Comparison of ENCODE assay signal across 16 cellular contexts in the genomic region with DNA sequence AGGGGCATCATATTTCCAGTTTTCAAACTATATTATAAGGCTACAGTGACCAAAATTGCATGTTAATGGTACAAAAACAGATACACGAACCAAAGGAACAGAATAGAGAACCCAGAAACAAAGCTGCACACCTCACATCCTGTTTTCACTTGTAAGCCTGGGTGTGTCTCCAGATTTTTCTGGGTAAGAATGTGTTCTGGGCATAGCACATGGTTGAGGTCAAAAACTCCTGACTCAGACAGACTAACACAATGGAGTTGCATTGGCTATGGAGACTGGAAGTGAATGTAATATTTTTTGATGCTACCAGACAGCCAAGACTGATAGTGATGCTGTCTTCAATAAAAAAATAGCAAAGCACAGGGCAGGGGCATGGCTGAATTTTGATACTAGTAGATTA.
A peak's percentile ranks its signal among the peaks of the same experiment; 100 is the strongest.
DNase-seq lines count a peak whose midpoint lies in the region; ATAC-seq and TF ChIP-seq lines count a peak whose summit lies in the region.
"Had no signal": no experiment of that assay in that cellular context is flagged by ENCODE, and none has a peak within 500 bp of the region (broad histone marks: within the 10 kb centered on the region; RNA-seq: fewer than 3 reads in every experiment).

No MANE protein-coding gene starts in this region.

- H3K9me3 ChIP-seq in MM.1S (replicated peaks; ENCODE audit: insufficient read depth, low read length): no peaks in the 10 kb centered on the region

- ATAC-seq in GM21576 (IDR thresholded peaks at IDR 0.05; ENCODE audit: unreplicated experiment): no peak
- ATAC-seq: GM12878 had no signal

- H4K20me1 ChIP-seq in MM.1S (ENCODE audit: insufficient read depth, low read length): no peaks in the 10 kb centered on the region

- TF ChIP-seq CTCF in MM.1S (IDR thresholded peaks at IDR 0.05; ENCODE audit: low read length): no peak
- TF ChIP-seq CTCF in fibroblast of pulmonary artery (IDR thresholded peaks at IDR 0.05; ENCODE audit: low read length, missing control alignments): no peak

- H3K4me3 ChIP-seq in MM.1S (ENCODE audit: low read length) (no peak overlapping the region), fibroblast of pulmonary artery (replicated peaks; ENCODE audit: low read depth, low read length) (no peak overlapping the region)
- H3K4me3 ChIP-seq: GM12878 had no signal

- H3F3A ChIP-seq in MM.1S (ENCODE audit: insufficient read depth, low read length): no peaks in the 10 kb centered on the region

- H3K27me3 ChIP-seq in MM.1S (replicated peaks; ENCODE audit: insufficient read depth, low read length): no peaks in the 10 kb centered on the region

- no peaks in the 10 kb centered on the region for H3K4me1 ChIP-seq in MM.1S (ENCODE audit: low read length)

- no peak overlapping the region for H2AFZ ChIP-seq in MM.1S (ENCODE audit: low read length)

- no peaks in the 10 kb centered on the region for H3K36me3 ChIP-seq in MM.1S (replicated peaks; ENCODE audit: insufficient read depth, low read length)

- no peak overlapping the region for H3K4me2 ChIP-seq in MM.1S (ENCODE audit: low read depth, low read length)

- no peak overlapping the region for H3K27ac ChIP-seq in MM.1S (ENCODE audit: low read length)
- H3K27ac ChIP-seq: 22Rv1 had no signal

- no peaks in the 10 kb centered on the region for H3K9me2 ChIP-seq in MM.1S (replicated peaks; ENCODE audit: insufficient read depth, low read length)

- no peaks in the 10 kb centered on the region for H3K79me2 ChIP-seq in MM.1S (ENCODE audit: low read length)

- in situ Hi-C loops in G401 (cut with HindIII; ENCODE audit: low sequenced_read_pairs): no loop called here

- H3K9ac ChIP-seq in MM.1S (ENCODE audit: low read length): no peak overlapping the region

- DNase-seq in A172 (ENCODE audit: low spot score): peak; percentile 5
- peak; percentile 39 for DNase-seq in MM.1S
- peak; percentile 34 for DNase-seq in astrocyte of the hippocampus (ENCODE audit: low read depth, low spot score)
- peak; percentile 0 for DNase-seq in fibroblast of pulmonary artery (ENCODE audit: low read depth)
- no peak for DNase-seq in NCI-H1092 treated with DMSO at 0.1 percent for 48 hours (lab: John Stamatoyannopoulos, UW)
- no peak for DNase-seq in NCI-H2107 (lab: John Stamatoyannopoulos, UW)
- DNase-seq in G401 (ENCODE audit: low spot score): no peak
- DNase-seq: ACHN; C1 segment of cervical spinal cord; Calu3; CD4-positive, alpha-beta T cell; DMS 273 treated with DMSO at 0.1 percent for 48 hours; H7 had no signal

Comparison
In these comparisons a context has a peak if more than half of its experiments do, and no peak if none do; other contexts are left out.
1. DNase-seq: peak in A172 (single experiment), MM.1S (single experiment), astrocyte of the hippocampus (single experiment) and fibroblast of pulmonary artery (single experiment); none in NCI-H1092 treated with DMSO at 0.1 percent for 48 hours (single experiment), NCI-H2107 (single experiment) and G401 (single experiment).